ENCODE assay signal across 1 cellular context in genomic region chr7:26291699-26292538, GRCh38.
TF ChIP-seq lines count a peak whose summit lies in the region.

SNX10 (plus strand) TSS chr7:26291862; CDS start chr7:26346443, 54,581 bp downstream.

TF ChIP-seq in K562, 482 proteins besides CTCF, POLR2A, EP300 and RAD21 (continued from another document and continues in another):
- TF ChIP-seq ZNF511 (CRISPR knock-in tag; IDR thresholded peaks at IDR 0.05) = 0 out of 2 replicates have a peak, but pooled peaks have one; percentile 31
- TF ChIP-seq ZFP1 (CRISPR knock-in tag; IDR thresholded peaks at IDR 0.05) = no peak
- TF ChIP-seq HDAC2 (IDR thresholded peaks at IDR 0.05) = no peak
- TF ChIP-seq SREBF2 (CRISPR knock-in tag; IDR thresholded peaks at IDR 0.05) = no peak
- no peak for TF ChIP-seq BRF1 (IDR thresholded peaks at IDR 0.05; ENCODE audit: borderline replicate concordance, extremely low read depth, insufficient read length)
- TF ChIP-seq GATAD2A (IDR thresholded peaks at IDR 0.05) = no peak
- no peak for TF ChIP-seq POU5F1 (IDR thresholded peaks at IDR 0.05; ENCODE audit: borderline replicate concordance, low read depth, low read length, partially characterized antibody)
- TF ChIP-seq ZNF282 (CRISPR knock-in tag; IDR thresholded peaks at IDR 0.05) = no peak
- TF ChIP-seq PKNOX1 (IDR thresholded peaks at IDR 0.05) = no peak
- no peak for TF ChIP-seq HMGXB4 (CRISPR knock-in tag; IDR thresholded peaks at IDR 0.05)
- TF ChIP-seq CTCFL (IDR thresholded peaks at IDR 0.05; ENCODE audit: borderline replicate concordance, insufficient read depth, low read depth, low read length, poor library complexity, severe bottlenecking) = no peak
- 0 out of 2 replicates have a peak, but pooled peaks have one; percentile 7 for TF ChIP-seq MAFK (IDR thresholded peaks at IDR 0.05; ENCODE audit: low read length)
- TF ChIP-seq MEF2A (IDR thresholded peaks at IDR 0.05; ENCODE audit: control insufficient read depth, low read depth, low read length) = no peak
- TF ChIP-seq OTX1 (CRISPR knock-in tag; IDR thresholded peaks at IDR 0.05) = no peak
- TF ChIP-seq ARID2 (IDR thresholded peaks at IDR 0.05) = no peak
- TF ChIP-seq KDM4B (IDR thresholded peaks at IDR 0.05; ENCODE audit: borderline replicate concordance in 2 of 2, low read depth in 1 of 2) = no peak
- no peak for TF ChIP-seq ATF3 (IDR thresholded peaks at IDR 0.05)
- no peak for TF ChIP-seq ATF3 (CRISPR knock-in tag; conservative IDR thresholded peaks at IDR 0.05)
- no peak for TF ChIP-seq BDP1 (IDR thresholded peaks at IDR 0.05; ENCODE audit: insufficient read depth, insufficient read length)
- no peak for TF ChIP-seq MCM2 (IDR thresholded peaks at IDR 0.05; ENCODE audit: low read depth)
- TF ChIP-seq ZNF449 (CRISPR knock-in tag; IDR thresholded peaks at IDR 0.05) = no peak
- peak; percentile 51; the same call in 1 of the 2 replicates for TF ChIP-seq SUPT5H (IDR thresholded peaks at IDR 0.05)
- TF ChIP-seq TAF7 (tag; IDR thresholded peaks at IDR 0.05) = no peak
- no peak for TF ChIP-seq FOXO4 (CRISPR knock-in tag; IDR thresholded peaks at IDR 0.05)
- no peak for TF ChIP-seq TOE1 (IDR thresholded peaks at IDR 0.05; ENCODE audit: borderline replicate concordance)
- TF ChIP-seq TOE1 (CRISPR knock-in tag; IDR thresholded peaks at IDR 0.05; ENCODE audit: borderline replicate concordance, low read depth) = no peak
- no peak for TF ChIP-seq ZC3H8 (IDR thresholded peaks at IDR 0.05)
- peak; percentile 23 for TF ChIP-seq ZFP36 (IDR thresholded peaks at IDR 0.05; ENCODE audit: low read depth, low read length, partially characterized antibody)
- TF ChIP-seq GTF2F1 (IDR thresholded peaks at IDR 0.05; ENCODE audit: low read depth, low read length) = no peak
- no peak; the same call in 1 of the 2 replicates for TF ChIP-seq MBD2 (IDR thresholded peaks at IDR 0.05; ENCODE audit: borderline replicate concordance, low read depth)
- no peak for TF ChIP-seq THAP7 (CRISPR knock-in tag; IDR thresholded peaks at IDR 0.05)
- TF ChIP-seq BCLAF1 (IDR thresholded peaks at IDR 0.05; ENCODE audit: borderline replicate concordance in 1 of 2, control insufficient read depth in 1 of 2, low read depth in 2 of 2, low read length in 1 of 2) = no peak
- TF ChIP-seq MAX (CRISPR knock-in tag; IDR thresholded peaks at IDR 0.05) = no peak
- no peak for TF ChIP-seq TFAP4 (CRISPR knock-in tag; IDR thresholded peaks at IDR 0.05; ENCODE audit: borderline replicate concordance)
- no peak for TF ChIP-seq CAMTA2 (CRISPR knock-in tag; conservative IDR thresholded peaks at IDR 0.05)
- TF ChIP-seq ZBTB11 (CRISPR knock-in tag; IDR thresholded peaks at IDR 0.05) = peak in 1 of 3 experiments; percentile 67; a peak in 2 of 6 replicates
- peak in 1 of 2 experiments; percentile 23; a peak in 1 of 4 replicates for TF ChIP-seq MNT (conservative IDR thresholded peaks at IDR 0.05)
